In the genomic region with DNA sequence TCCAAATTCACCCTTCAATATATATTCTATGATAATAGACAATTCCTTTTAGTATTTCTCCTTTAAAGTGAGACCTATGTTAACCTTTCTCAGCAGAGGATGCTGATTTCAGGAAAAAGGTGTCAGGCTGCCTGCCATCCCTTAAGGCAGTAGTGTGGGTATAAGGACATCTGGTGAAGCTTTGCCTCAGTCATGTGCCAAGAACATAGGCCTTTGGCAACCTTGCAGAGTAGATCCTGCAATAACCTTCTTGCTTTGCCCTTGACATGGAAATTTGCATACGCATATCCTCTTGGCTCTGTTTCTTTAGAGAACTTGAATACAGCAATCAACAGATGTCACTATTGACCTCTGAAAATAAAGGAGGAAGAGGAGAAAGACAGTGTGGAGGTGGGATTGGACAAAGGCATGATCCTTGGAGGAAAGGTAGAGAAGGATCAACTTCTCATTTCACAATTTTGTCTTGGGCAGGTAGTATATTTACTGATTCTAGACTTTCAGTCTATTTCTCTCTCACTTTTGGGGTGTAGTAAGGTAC, we compare ENCODE assay signal across 1 cellular context.
TF ChIP-seq lines count a peak whose summit lies in the region.

No MANE protein-coding gene starts in this region.

TF ChIP-seq in H1, 55 proteins besides CTCF, POLR2A, EP300 and RAD21:
- TF ChIP-seq SIRT6 (IDR thresholded peaks at IDR 0.05; ENCODE audit: low read length) (no peak), BCL11A (IDR thresholded peaks at IDR 0.05; ENCODE audit: low read depth in 2 of 2, low read length in 2 of 2) (no peak), SAP30 (IDR thresholded peaks at IDR 0.05; ENCODE audit: insufficient read depth, insufficient replicate concordance, low read length) (no peak)
